Comparison of ENCODE assay signal across 13 cellular contexts in the genomic region with DNA sequence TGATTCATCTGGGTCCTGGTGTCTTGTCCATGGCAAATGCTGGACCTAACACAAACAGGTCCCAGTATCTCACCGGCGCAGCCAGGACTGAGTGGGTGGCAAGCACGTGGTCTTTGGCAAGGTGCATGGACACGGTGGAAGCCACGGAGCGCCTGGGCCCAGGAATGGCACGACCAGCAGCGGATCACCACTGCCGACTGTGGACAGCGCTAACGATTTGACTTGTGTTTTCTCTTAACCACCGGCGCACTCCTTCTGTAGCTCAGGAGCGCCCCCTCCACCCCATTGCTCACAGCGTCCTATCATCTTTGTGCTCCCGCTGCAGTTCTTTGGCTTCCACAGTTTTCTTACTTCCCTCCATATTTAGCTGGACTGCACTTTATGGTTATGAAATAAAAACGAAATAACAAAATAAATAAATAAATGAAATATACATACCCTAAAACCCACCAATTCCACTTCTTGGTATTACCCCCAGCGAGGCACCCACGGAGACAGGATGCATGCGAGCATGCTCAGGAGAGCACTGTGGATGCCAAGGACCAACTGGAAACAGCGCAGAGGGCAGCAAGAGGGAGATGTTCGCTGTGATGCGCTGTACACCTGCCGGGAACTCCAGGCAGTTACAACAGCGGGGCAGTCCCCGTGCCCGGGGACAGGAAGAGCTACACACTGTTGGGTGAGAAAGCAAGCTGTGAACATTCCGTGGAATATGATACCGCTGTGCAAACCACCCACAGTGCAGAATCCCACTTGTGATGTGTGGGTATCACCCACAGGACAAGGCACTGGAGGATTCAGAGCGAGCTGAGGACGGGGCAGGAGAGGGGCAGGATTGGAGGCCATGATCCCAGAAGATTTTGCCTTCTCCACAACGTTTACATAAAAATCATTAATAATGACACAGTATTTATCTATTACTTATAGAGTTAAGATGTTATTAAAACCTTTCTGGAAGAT. TPM values are rescaled to one million over a fixed set of nuclear protein-coding genes. Genes with fewer than 3 reads are reported as not detected.
DNase-seq lines count a peak whose midpoint lies in the region; ATAC-seq and TF ChIP-seq lines count a peak whose summit lies in the region.
"Had no signal": no experiment of that assay in that cellular context is flagged by ENCODE, and none has a peak within 500 bp of the region (broad histone marks: within the 10 kb centered on the region; RNA-seq: fewer than 3 reads in every experiment).

No MANE protein-coding gene starts in this region.

- TF ChIP-seq CTCF in cardiac fibroblast (IDR thresholded peaks at IDR 0.05; ENCODE audit: low read depth, low read length) = peak; percentile 19
- TF ChIP-seq CTCF in kidney epithelial cell (IDR thresholded peaks at IDR 0.05; ENCODE audit: insufficient read depth, low read length, poor library complexity, severe bottlenecking) = peak; percentile 54

- H3K4me3 ChIP-seq in cardiac fibroblast (replicated peaks in 1 of 2; ENCODE audit: low read depth in 2 of 2, low read length in 2 of 2) (no peak overlapping the region), kidney epithelial cell (ENCODE audit: low read depth, low read length) (no peak overlapping the region)
- H3K4me3 ChIP-seq: esophagus muscularis mucosa had no signal

- ATAC-seq in GM21529 (IDR thresholded peaks at IDR 0.05; ENCODE audit: unreplicated experiment) = no peak
- no peak for ATAC-seq in stimulated activated naive B cell treated with anti-CD40 and anti-IgM and Interleukin-4, amounts not matched to agents 10 μg/mL and 1 μg/mL and 100 μg/mL, for 72 hours (replicated peaks)
- no peak for ATAC-seq in HG03571 (IDR thresholded peaks at IDR 0.05; ENCODE audit: unreplicated experiment)

- peak; percentile 41 for DNase-seq in COLO668 (lab: John Stamatoyannopoulos, UW; ENCODE audit: unreplicated experiment)
- peak; percentile 93 for DNase-seq in HuH-7 (ENCODE audit: low spot score)
- peak; percentile 18 to 25 for DNase-seq in cardiac fibroblast (ENCODE audit: low read depth in 2 of 2)
- no peak for DNase-seq in kidney epithelial cell (ENCODE audit: low read depth)
- no peak for DNase-seq in NCI-H2081 treated with DMSO at 0.1 percent for 48 hours (lab: John Stamatoyannopoulos, UW)
- DNase-seq in stimulated activated naive B cell treated with anti-CD40 and anti-IgM and Interleukin-4, amounts not matched to agents 10 μg/mL and 1 μg/mL and 100 μg/mL, for 72 hours = no peak
- DNase-seq: activated naive CD4-positive, alpha-beta T cell treated with anti-CD3 and anti-CD28 coated beads, Interleukin-2, amount 10 ng/mL, durations not matched to agents 7 days and 5 days; mesenchymal stem cell; stimulated activated naive CD4-positive, alpha-beta T cell treated with Interleukin-2 at 50 U/mL for 16 hours; WERI-Rb-1 had no signal

- H3K36me3 ChIP-seq in kidney epithelial cell (ENCODE audit: control insufficient read depth, insufficient read depth, low read length) = no peaks in the 10 kb centered on the region
- H3K36me3 ChIP-seq: esophagus muscularis mucosa, WERI-Rb-1 had no signal

- no peak overlapping the region for H3K27ac Mint-ChIP-seq in stimulated activated naive B cell treated with anti-CD40 and anti-IgM and Interleukin-4, amounts not matched to agents 10 μg/mL and 1 μg/mL and 100 μg/mL, for 72 hours
- H3K27ac Mint-ChIP-seq: activated naive CD4-positive, alpha-beta T cell treated with anti-CD3 and anti-CD28 coated beads, Interleukin-2, amount 10 ng/mL, durations not matched to agents 7 days and 5 days had no signal

- no peak overlapping the region for H3K4me3 Mint-ChIP-seq in stimulated activated naive B cell treated with anti-CD40 and anti-IgM and Interleukin-4, amounts not matched to agents 10 μg/mL and 1 μg/mL and 100 μg/mL, for 72 hours
- H3K4me3 Mint-ChIP-seq: activated naive CD4-positive, alpha-beta T cell treated with anti-CD3 and anti-CD28 coated beads, Interleukin-2, amount 10 ng/mL, durations not matched to agents 7 days and 5 days had no signal

- H3K36me3 Mint-ChIP-seq in stimulated activated naive B cell treated with anti-CD40 and anti-IgM and Interleukin-4, amounts not matched to agents 10 μg/mL and 1 μg/mL and 100 μg/mL, for 72 hours = no peaks in the 10 kb centered on the region
- H3K36me3 Mint-ChIP-seq: activated naive CD4-positive, alpha-beta T cell treated with anti-CD3 and anti-CD28 coated beads, Interleukin-2, amount 10 ng/mL, durations not matched to agents 7 days and 5 days had no signal

- peaks cover 48 to 79% of the 10 kb centered on the region in 2 donors for H3K27me3 Mint-ChIP-seq in stimulated activated naive B cell treated with anti-CD40 and anti-IgM and Interleukin-4, amounts not matched to agents 10 μg/mL and 1 μg/mL and 100 μg/mL, for 72 hours

- H3K9me3 Mint-ChIP-seq in stimulated activated naive B cell treated with anti-CD40 and anti-IgM and Interleukin-4, amounts not matched to agents 10 μg/mL and 1 μg/mL and 100 μg/mL, for 72 hours = no peaks in the 10 kb centered on the region
- H3K9me3 Mint-ChIP-seq: activated naive CD4-positive, alpha-beta T cell treated with anti-CD3 and anti-CD28 coated beads, Interleukin-2, amount 10 ng/mL, durations not matched to agents 7 days and 5 days had no signal

- H3K4me1 Mint-ChIP-seq in stimulated activated naive B cell treated with anti-CD40 and anti-IgM and Interleukin-4, amounts not matched to agents 10 μg/mL and 1 μg/mL and 100 μg/mL, for 72 hours = no peaks in the 10 kb centered on the region
- H3K4me1 Mint-ChIP-seq: activated naive CD4-positive, alpha-beta T cell treated with anti-CD3 and anti-CD28 coated beads, Interleukin-2, amount 10 ng/mL, durations not matched to agents 7 days and 5 days had no signal

- H3K27me3 ChIP-seq in kidney epithelial cell (ENCODE audit: control insufficient read depth, insufficient read depth, low read length) = peaks cover 9% of the 10 kb centered on the region

RNA-seq across cellular contexts. Expression of gene CIDEA, which starts 7.0 kb away (rescaled TPM):
- total RNA-seq in kidney epithelial cell = 2.0 and 7.1 TPM in 2 replicates
- total RNA-seq: esophagus muscularis mucosa had no signal

Comparison
In these comparisons a context has a peak if more than half of its experiments do, and no peak if none do; other contexts are left out.
1. DNase-seq: peak in COLO668 (single experiment), HuH-7 (single experiment) and cardiac fibroblast (2 of 2); none in kidney epithelial cell (single experiment), NCI-H2081 treated with DMSO at 0.1 percent for 48 hours (single experiment) and stimulated activated naive B cell treated with anti-CD40 and anti-IgM and Interleukin-4, amounts not matched to agents 10 μg/mL and 1 μg/mL and 100 μg/mL, for 72 hours (single experiment).